In the genomic region with DNA sequence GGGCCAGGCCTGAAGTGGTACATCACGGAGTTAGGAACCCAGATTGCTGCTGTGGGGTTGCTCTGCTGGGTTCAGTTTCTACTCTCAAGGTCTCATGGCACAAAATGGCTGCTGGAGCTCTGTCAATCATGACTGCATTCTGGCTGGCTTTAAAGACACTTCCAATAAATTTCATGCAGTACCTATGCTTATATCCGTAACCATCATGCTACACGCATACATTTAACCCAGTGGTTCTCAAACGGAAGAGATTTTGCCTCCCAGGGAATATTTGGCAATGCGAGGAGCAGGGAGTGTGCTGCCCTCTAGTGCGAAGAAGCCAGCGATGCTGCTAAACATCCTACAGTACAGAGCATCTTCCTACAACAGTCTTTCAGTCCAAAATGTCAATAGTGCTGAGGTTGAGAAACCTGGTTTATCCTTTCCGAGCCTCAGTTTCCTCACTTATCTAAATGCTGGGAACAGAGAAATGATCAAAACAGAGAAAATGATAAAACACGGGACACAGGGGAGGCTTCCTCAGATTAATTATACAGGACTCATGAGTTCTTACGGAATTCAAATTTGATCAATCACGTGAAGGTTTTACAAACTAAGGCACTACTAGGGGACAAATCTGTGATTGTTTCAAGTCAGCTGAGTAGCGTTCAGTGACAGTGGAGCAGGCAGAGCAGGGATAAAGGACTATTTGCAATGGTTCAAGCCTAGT, we compare ENCODE assay signal across 2 cellular contexts.
TF ChIP-seq lines count a peak whose summit lies in the region.

No MANE protein-coding gene starts in this region.

TF ChIP-seq in K562, 482 proteins besides CTCF, POLR2A, EP300 and RAD21 (continues in another document):
- TF ChIP-seq HDAC2 (IDR thresholded peaks at IDR 0.05) (peak; percentile 46; the same call in 1 of the 2 replicates), BCOR (IDR thresholded peaks at IDR 0.05) (peak; percentile 84; the same call in 1 of the 2 replicates), ARID2 (IDR thresholded peaks at IDR 0.05) (peak; percentile 66; the same call in 1 of the 2 replicates), CEBPB (tag; IDR thresholded peaks at IDR 0.05) (peak; percentile 21; the same call in 1 of the 2 replicates), RBM39 (optimal IDR thresholded peaks at IDR 0.05; ENCODE audit: low read depth, low read length) (no peak), CEBPG (CRISPR knock-in tag; IDR thresholded peaks at IDR 0.05) (peak; percentile 47; the same call in 1 of the 2 replicates), CEBPG (tag; conservative IDR thresholded peaks at IDR 0.05 in 1 of 2, IDR thresholded peaks at IDR 0.05 in 1 of 2) (no peak), PML (IDR thresholded peaks at IDR 0.05; ENCODE audit: low read length) (no peak), ZNF707 (CRISPR knock-in tag; conservative IDR thresholded peaks at IDR 0.05) (no peak), ZNF668 (CRISPR knock-in tag; IDR thresholded peaks at IDR 0.05) (no peak), C11orf30 (IDR thresholded peaks at IDR 0.05; ENCODE audit: low read depth) (no peak), CBX3 (IDR thresholded peaks at IDR 0.05; ENCODE audit: borderline replicate concordance in 1 of 2, low read length in 2 of 2) (peak in 1 of 2 experiments; percentile 58; a peak in 1 of 3 replicates), RCOR1 (IDR thresholded peaks at IDR 0.05; ENCODE audit: borderline replicate concordance in 1 of 2, low read depth in 2 of 2, low read length in 2 of 2) (peak in 1 of 2 experiments; percentile 56; a peak in 1 of 4 replicates), MEF2A (IDR thresholded peaks at IDR 0.05; ENCODE audit: control insufficient read depth, low read depth, low read length) (no peak), KDM1A (IDR thresholded peaks at IDR 0.05) (peak; percentile 49 to 70; a peak in 3 of 4 replicates)
- TF ChIP-seq, protein P1, sequence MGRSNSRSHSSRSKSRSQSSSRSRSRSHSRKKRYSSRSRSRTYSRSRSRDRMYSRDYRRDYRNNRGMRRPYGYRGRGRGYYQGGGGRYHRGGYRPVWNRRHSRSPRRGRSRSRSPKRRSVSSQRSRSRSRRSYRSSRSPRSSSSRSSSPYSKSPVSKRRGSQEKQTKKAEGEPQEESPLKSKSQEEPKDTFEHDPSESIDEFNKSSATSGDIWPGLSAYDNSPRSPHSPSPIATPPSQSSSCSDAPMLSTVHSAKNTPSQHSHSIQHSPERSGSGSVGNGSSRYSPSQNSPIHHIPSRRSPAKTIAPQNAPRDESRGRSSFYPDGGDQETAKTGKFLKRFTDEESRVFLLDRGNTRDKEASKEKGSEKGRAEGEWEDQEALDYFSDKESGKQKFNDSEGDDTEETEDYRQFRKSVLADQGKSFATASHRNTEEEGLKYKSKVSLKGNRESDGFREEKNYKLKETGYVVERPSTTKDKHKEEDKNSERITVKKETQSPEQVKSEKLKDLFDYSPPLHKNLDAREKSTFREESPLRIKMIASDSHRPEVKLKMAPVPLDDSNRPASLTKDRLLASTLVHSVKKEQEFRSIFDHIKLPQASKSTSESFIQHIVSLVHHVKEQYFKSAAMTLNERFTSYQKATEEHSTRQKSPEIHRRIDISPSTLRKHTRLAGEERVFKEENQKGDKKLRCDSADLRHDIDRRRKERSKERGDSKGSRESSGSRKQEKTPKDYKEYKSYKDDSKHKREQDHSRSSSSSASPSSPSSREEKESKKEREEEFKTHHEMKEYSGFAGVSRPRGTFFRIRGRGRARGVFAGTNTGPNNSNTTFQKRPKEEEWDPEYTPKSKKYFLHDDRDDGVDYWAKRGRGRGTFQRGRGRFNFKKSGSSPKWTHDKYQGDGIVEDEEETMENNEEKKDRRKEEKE (IDR thresholded peaks at IDR 0.05; ENCODE audit: borderline replicate concordance in 1 of 2, control insufficient read depth in 1 of 2, low read depth in 2 of 2, low read length in 1 of 2) = no peak
- TF ChIP-seq, protein P2, sequence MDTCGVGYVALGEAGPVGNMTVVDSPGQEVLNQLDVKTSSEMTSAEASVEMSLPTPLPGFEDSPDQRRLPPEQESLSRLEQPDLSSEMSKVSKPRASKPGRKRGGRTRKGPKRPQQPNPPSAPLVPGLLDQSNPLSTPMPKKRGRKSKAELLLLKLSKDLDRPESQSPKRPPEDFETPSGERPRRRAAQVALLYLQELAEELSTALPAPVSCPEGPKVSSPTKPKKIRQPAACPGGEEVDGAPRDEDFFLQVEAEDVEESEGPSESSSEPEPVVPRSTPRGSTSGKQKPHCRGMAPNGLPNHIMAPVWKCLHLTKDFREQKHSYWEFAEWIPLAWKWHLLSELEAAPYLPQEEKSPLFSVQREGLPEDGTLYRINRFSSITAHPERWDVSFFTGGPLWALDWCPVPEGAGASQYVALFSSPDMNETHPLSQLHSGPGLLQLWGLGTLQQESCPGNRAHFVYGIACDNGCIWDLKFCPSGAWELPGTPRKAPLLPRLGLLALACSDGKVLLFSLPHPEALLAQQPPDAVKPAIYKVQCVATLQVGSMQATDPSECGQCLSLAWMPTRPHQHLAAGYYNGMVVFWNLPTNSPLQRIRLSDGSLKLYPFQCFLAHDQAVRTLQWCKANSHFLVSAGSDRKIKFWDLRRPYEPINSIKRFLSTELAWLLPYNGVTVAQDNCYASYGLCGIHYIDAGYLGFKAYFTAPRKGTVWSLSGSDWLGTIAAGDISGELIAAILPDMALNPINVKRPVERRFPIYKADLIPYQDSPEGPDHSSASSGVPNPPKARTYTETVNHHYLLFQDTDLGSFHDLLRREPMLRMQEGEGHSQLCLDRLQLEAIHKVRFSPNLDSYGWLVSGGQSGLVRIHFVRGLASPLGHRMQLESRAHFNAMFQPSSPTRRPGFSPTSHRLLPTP (IDR thresholded peaks at IDR 0.05; ENCODE audit: borderline replicate concordance, extremely low read depth, insufficient read length) = no peak
- TF ChIP-seq, protein P3, sequence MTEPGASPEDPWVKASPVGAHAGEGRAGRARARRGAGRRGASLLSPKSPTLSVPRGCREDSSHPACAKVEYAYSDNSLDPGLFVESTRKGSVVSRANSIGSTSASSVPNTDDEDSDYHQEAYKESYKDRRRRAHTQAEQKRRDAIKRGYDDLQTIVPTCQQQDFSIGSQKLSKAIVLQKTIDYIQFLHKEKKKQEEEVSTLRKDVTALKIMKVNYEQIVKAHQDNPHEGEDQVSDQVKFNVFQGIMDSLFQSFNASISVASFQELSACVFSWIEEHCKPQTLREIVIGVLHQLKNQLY (CRISPR knock-in tag; conservative IDR thresholded peaks at IDR 0.05) = no peak
- TF ChIP-seq, protein P4, sequence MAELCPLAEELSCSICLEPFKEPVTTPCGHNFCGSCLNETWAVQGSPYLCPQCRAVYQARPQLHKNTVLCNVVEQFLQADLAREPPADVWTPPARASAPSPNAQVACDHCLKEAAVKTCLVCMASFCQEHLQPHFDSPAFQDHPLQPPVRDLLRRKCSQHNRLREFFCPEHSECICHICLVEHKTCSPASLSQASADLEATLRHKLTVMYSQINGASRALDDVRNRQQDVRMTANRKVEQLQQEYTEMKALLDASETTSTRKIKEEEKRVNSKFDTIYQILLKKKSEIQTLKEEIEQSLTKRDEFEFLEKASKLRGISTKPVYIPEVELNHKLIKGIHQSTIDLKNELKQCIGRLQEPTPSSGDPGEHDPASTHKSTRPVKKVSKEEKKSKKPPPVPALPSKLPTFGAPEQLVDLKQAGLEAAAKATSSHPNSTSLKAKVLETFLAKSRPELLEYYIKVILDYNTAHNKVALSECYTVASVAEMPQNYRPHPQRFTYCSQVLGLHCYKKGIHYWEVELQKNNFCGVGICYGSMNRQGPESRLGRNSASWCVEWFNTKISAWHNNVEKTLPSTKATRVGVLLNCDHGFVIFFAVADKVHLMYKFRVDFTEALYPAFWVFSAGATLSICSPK (IDR thresholded peaks at IDR 0.05; ENCODE audit: borderline replicate concordance) = no peak

TF ChIP-seq in GM12891, 5 proteins besides CTCF, POLR2A, EP300 and RAD21:
- TF ChIP-seq POLR2AphosphoS5 (IDR thresholded peaks at IDR 0.05; ENCODE audit: low read depth, low read length) (no peak), TAF1 (IDR thresholded peaks at IDR 0.05; ENCODE audit: low read depth, low read length) (no peak), PAX5 (IDR thresholded peaks at IDR 0.05; ENCODE audit: insufficient read depth, low read length, severe bottlenecking) (no peak), POU2F2 (IDR thresholded peaks at IDR 0.05; ENCODE audit: low read depth, low read length) (no peak), SPI1 (IDR thresholded peaks at IDR 0.05; ENCODE audit: low read depth, low read length) (no peak)
